In genomic region chr15:32122013-32122412, GRCh38 we compare ENCODE assay signal across 34 cellular contexts.
"Had no signal": no experiment of that assay in that cellular context is flagged by ENCODE, and none has a peak within 500 bp of the region (broad histone marks: within the 10 kb centered on the region; RNA-seq: fewer than 3 reads in every experiment).

No MANE protein-coding gene starts in this region.

- DNase-seq: Karpas-422, Kasumi-1, MG63, MM.1S, MV-4-11, NCI-H1048, NCI-H1092, NCI-H1092 treated with DMSO at 0.1 percent for 48 hours, NCI-H1105, NCI-H1105 treated with DMSO at 0.1 percent for 48 hours, NCI-H1417, NCI-H1417 treated with DMSO at 0.1 percent for 48 hours, NCI-H1436, NCI-H1436 treated with DMSO at 0.1 percent for 48 hours, NCI-H146, NCI-H1694, NCI-H1694 treated with DMSO at 0.1 percent for 48 hours, NCI-H187, NCI-H187 treated with DMSO at 0.1 percent for 48 hours, NCI-H1930, NCI-H2029, NCI-H2029 treated with DMSO at 0.1 percent for 48 hours, NCI-H2081, NCI-H2081 treated with DMSO at 0.1 percent for 48 hours, NCI-H2107, NCI-H2171, NCI-H2171 treated with DMSO at 0.1 percent for 48 hours, NCI-H2227 treated with DMSO at 0.1 percent for 48 hours, NCI-H226, NCI-H345, NCI-H446, NCI-H446 treated with DMSO at 0.1 percent for 48 hours, NCI-H510A had no signal

- H3K9ac ChIP-seq: KMS-11 had no signal

- H3K4me2 ChIP-seq: KMS-11 had no signal

- H3K27ac ChIP-seq: KMS-11 had no signal

- H3K36me3 ChIP-seq: MG63 had no signal

- H3K9me3 ChIP-seq: MG63 had no signal

- H3K27me3 ChIP-seq: MG63 had no signal

- H3K4me3 ChIP-seq: MG63 had no signal
